ENCODE assay signal across 3 cellular contexts in the genomic region with DNA sequence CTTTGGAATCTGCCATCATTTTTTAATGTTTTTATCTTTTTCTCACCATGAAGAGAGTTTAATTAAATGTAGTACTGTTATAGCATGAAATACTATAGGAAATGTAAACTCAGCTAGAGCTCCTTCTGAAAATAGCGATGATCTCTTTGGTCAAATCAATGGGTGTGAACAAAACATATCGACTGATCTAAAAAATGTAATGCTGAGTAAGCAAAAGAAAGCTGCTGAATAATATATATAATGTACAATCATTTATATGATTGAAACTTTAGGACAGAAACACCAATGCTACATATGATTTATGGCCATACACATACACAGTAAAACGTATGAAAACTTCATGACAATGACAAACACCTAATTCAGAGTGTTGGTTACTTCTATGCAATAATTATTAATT.
TF ChIP-seq lines count a peak whose summit lies in the region.

No MANE protein-coding gene starts in this region.

TF ChIP-seq in HepG2, 621 proteins besides CTCF, POLR2A, EP300 and RAD21:
- TF ChIP-seq ZNF598 (CRISPR knock-in tag; IDR thresholded peaks at IDR 0.05; ENCODE audit: borderline replicate concordance), result no peak
- TF ChIP-seq MBNL3 (CRISPR knock-in tag; conservative IDR thresholded peaks at IDR 0.05), result no peak
- no peak for TF ChIP-seq ZSCAN21 (CRISPR knock-in tag; IDR thresholded peaks at IDR 0.05; ENCODE audit: borderline replicate concordance)
- TF ChIP-seq MAFK (conservative IDR thresholded peaks at IDR 0.05 in 1 of 2, IDR thresholded peaks at IDR 0.05 in 1 of 2; ENCODE audit: low read length in 2 of 2), result peak in 1 of 2 experiments; percentile 87; a peak in 3 of 4 replicates
- TF ChIP-seq MAFG (CRISPR knock-in tag; IDR thresholded peaks at IDR 0.05), result no peak
- peak; percentile 75 for TF ChIP-seq MAFF (IDR thresholded peaks at IDR 0.05; ENCODE audit: low read depth, low read length)

TF ChIP-seq in A549, 52 proteins besides CTCF, POLR2A, EP300 and RAD21:
- TF ChIP-seq ZNF302 (CRISPR knock-in tag; IDR thresholded peaks at IDR 0.05), result no peak
- TF ChIP-seq, protein P1, sequence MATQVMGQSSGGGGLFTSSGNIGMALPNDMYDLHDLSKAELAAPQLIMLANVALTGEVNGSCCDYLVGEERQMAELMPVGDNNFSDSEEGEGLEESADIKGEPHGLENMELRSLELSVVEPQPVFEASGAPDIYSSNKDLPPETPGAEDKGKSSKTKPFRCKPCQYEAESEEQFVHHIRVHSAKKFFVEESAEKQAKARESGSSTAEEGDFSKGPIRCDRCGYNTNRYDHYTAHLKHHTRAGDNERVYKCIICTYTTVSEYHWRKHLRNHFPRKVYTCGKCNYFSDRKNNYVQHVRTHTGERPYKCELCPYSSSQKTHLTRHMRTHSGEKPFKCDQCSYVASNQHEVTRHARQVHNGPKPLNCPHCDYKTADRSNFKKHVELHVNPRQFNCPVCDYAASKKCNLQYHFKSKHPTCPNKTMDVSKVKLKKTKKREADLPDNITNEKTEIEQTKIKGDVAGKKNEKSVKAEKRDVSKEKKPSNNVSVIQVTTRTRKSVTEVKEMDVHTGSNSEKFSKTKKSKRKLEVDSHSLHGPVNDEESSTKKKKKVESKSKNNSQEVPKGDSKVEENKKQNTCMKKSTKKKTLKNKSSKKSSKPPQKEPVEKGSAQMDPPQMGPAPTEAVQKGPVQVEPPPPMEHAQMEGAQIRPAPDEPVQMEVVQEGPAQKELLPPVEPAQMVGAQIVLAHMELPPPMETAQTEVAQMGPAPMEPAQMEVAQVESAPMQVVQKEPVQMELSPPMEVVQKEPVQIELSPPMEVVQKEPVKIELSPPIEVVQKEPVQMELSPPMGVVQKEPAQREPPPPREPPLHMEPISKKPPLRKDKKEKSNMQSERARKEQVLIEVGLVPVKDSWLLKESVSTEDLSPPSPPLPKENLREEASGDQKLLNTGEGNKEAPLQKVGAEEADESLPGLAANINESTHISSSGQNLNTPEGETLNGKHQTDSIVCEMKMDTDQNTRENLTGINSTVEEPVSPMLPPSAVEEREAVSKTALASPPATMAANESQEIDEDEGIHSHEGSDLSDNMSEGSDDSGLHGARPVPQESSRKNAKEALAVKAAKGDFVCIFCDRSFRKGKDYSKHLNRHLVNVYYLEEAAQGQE (IDR thresholded peaks at IDR 0.05), result no peak
- no peak for TF ChIP-seq RARB (CRISPR knock-in tag; IDR thresholded peaks at IDR 0.05)
- TF ChIP-seq MAFK (IDR thresholded peaks at IDR 0.05; ENCODE audit: partially characterized antibody), result peak; percentile 68
- no peak for TF ChIP-seq MYC (IDR thresholded peaks at IDR 0.05; ENCODE audit: borderline replicate concordance, low read length)
- TF ChIP-seq CBX8 (IDR thresholded peaks at IDR 0.05), result no peak
TF ChIP-seq in A549: peak in this region for 1.

TF ChIP-seq in IMR-90, 13 proteins besides CTCF, POLR2A, EP300 and RAD21:
- TF ChIP-seq CEBPB (IDR thresholded peaks at IDR 0.05; ENCODE audit: low read depth, low read length), result no peak
- no peak for TF ChIP-seq SMC3 (IDR thresholded peaks at IDR 0.05; ENCODE audit: low read depth, low read length)
- peak; percentile 87 for TF ChIP-seq MAFK (IDR thresholded peaks at IDR 0.05; ENCODE audit: low read depth, low read length)
